ENCODE assay signal across 18 cellular contexts in genomic region chr17:40192961-40193360, GRCh38. TPM values are rescaled to one million over a fixed set of nuclear protein-coding genes. Genes with fewer than 3 reads are reported as not detected.
A peak's percentile ranks its signal among the peaks of the same experiment; 100 is the strongest.
DNase-seq lines count a peak whose midpoint lies in the region; ATAC-seq, FAIRE-seq and TF ChIP-seq lines count a peak whose summit lies in the region.
"Had no signal": no experiment of that assay in that cellular context is flagged by ENCODE, and none has a peak within 500 bp of the region (broad histone marks: within the 10 kb centered on the region; RNA-seq: fewer than 3 reads in every experiment).

No MANE protein-coding gene starts in this region.

- H3K36me3 ChIP-seq in testis (ENCODE audit: low read depth, missing control alignments) (no peaks in the 10 kb centered on the region), breast epithelium (no peaks in the 10 kb centered on the region)

- POLR2A ChIA-PET in T-cell (lab: Charles Lee): no interaction called here

- H3K4me3 ChIP-seq in testis (no peak overlapping the region), breast epithelium (no peak overlapping the region)
- H3K4me3 ChIP-seq: A549, SK-N-MC had no signal

- peaks cover 0 to 7% of the 10 kb centered on the region in 2 donors for H3K27me3 Mint-ChIP-seq in natural killer cell (ENCODE audit: low read depth in 2 of 2)
- H3K27me3 Mint-ChIP-seq in natural killer cell treated with Interleukin-12 subunit alpha and Interleukin-12 subunit beta and Interleukin-15 and Interleukin-18, amount 100 ng/mL, for 72 hours: peaks cover 0 to 8% of the 10 kb centered on the region in 2 donors
- H3K27me3 Mint-ChIP-seq in T-cell: peaks cover 4 to 6% of the 10 kb centered on the region in 2 donors
- peaks cover 0 to 11% (median 0%) of the 10 kb centered on the region in 3 donors for H3K27me3 Mint-ChIP-seq in immature natural killer cell (ENCODE audit: low read depth in 3 of 3)

- intact Hi-C loops in natural killer cell (cut with micrococcal nuclease) (no loop called here), testis (cut with DNase I; ENCODE audit: low total_unique reads) (no loop called here), breast epithelium (cut with DNase I; ENCODE audit: low total_unique reads) (no loop called here)

- H3K9me3 ChIP-seq in testis: no peaks in the 10 kb centered on the region
- H3K9me3 ChIP-seq in breast epithelium: no peaks in the 10 kb centered on the region

- H3K36me3 Mint-ChIP-seq in natural killer cell (no peaks in the 10 kb centered on the region), T-cell (no peaks in the 10 kb centered on the region), immature natural killer cell (peaks cover 0 to 4% (median 0%) of the 10 kb centered on the region in 3 donors)
- no peaks in the 10 kb centered on the region for H3K36me3 Mint-ChIP-seq in natural killer cell treated with Interleukin-12 subunit alpha and Interleukin-12 subunit beta and Interleukin-15 and Interleukin-18, amount 100 ng/mL, for 72 hours

- DNase-seq in natural killer cell (no peak), T-cell (no peak), frontal cortex (ENCODE audit: low spot score in 2 of 2) (peak; percentile 15 to 18), testis (no peak), immature natural killer cell (no peak), breast epithelium (ENCODE audit: low spot score in 2 of 2) (no peak)
- DNase-seq in natural killer cell treated with Interleukin-12 subunit alpha and Interleukin-12 subunit beta and Interleukin-15 and Interleukin-18, amount 100 ng/mL, for 72 hours (ENCODE audit: low spot score): no peak
- DNase-seq: Calu3, H9, KG1, NCI-H1436, NCI-H2029, NCI-H2171 treated with DMSO at 0.1 percent for 48 hours, NCI-H748 treated with DMSO at 0.1 percent for 48 hours had no signal

- no peak for TF ChIP-seq CTCF in natural killer cell (IDR thresholded peaks at IDR 0.05)
- no peak for TF ChIP-seq CTCF in testis (IDR thresholded peaks at IDR 0.05)
- no peak for TF ChIP-seq CTCF in breast epithelium (IDR thresholded peaks at IDR 0.05)

- 89 to 97% methylated on average over 1 to 2 of the region's 2 CpGs for WGBS in testis, 2 donors

- H3K27me3 ChIP-seq in testis (no peaks in the 10 kb centered on the region), breast epithelium (no peaks in the 10 kb centered on the region)

- no peak for ATAC-seq in natural killer cell
- no peak for ATAC-seq in natural killer cell treated with Interleukin-12 subunit alpha and Interleukin-12 subunit beta and Interleukin-15 and Interleukin-18, amount 100 ng/mL, for 72 hours
- no peak for ATAC-seq in T-cell (replicated peaks in 1 of 4)
- ATAC-seq in HG03342 (IDR thresholded peaks at IDR 0.05; ENCODE audit: unreplicated experiment): no peak
- ATAC-seq: A549 had no signal

- H3K27ac ChIP-seq in testis: no peak overlapping the region
- no peak overlapping the region for H3K27ac ChIP-seq in breast epithelium
- H3K27ac ChIP-seq: A549, SK-N-MC had no signal

- H3K4me3 Mint-ChIP-seq in natural killer cell (peak overlapping the region; percentile 42), T-cell (peak overlapping the region; percentile 28 to 86 (median 34)), immature natural killer cell (no peak overlapping the region)
- no peak overlapping the region for H3K4me3 Mint-ChIP-seq in natural killer cell treated with Interleukin-12 subunit alpha and Interleukin-12 subunit beta and Interleukin-15 and Interleukin-18, amount 100 ng/mL, for 72 hours
- H3K4me3 Mint-ChIP-seq: CD14-positive monocyte had no signal

- no peak for FAIRE-seq in frontal cortex (lab: Jason Lieb, UNC)
- FAIRE-seq: A549 had no signal

- CTCF ChIA-PET in T-cell (lab: Charles Lee): interaction anchor here in 1 of 2 donors (0.6 kb wide), 1 partner anchor 176 kb away, joined by 3 read pairs; no protein-coding TSS in a partner anchor

- TF ChIP-seq POLR2A in testis (IDR thresholded peaks at IDR 0.05) (no peak), breast epithelium (IDR thresholded peaks at IDR 0.05) (no peak)

- no peaks in the 10 kb centered on the region for H3K9me3 Mint-ChIP-seq in natural killer cell
- H3K9me3 Mint-ChIP-seq in natural killer cell treated with Interleukin-12 subunit alpha and Interleukin-12 subunit beta and Interleukin-15 and Interleukin-18, amount 100 ng/mL, for 72 hours: no peaks in the 10 kb centered on the region
- no peaks in the 10 kb centered on the region for H3K9me3 Mint-ChIP-seq in T-cell
- no peaks in the 10 kb centered on the region for H3K9me3 Mint-ChIP-seq in immature natural killer cell
- H3K9me3 Mint-ChIP-seq: H9 had no signal

- H3K4me1 ChIP-seq in testis (peaks cover 20% of the 10 kb centered on the region), breast epithelium (peaks cover 0 to 3% of the 10 kb centered on the region in 2 donors)

- H3K27ac Mint-ChIP-seq in natural killer cell (no peak overlapping the region), T-cell (no peak overlapping the region), immature natural killer cell (peak overlapping the region in 1 of 6 donors; percentile 7)
- no peak overlapping the region for H3K27ac Mint-ChIP-seq in natural killer cell treated with Interleukin-12 subunit alpha and Interleukin-12 subunit beta and Interleukin-15 and Interleukin-18, amount 100 ng/mL, for 72 hours

- H3K4me1 Mint-ChIP-seq in natural killer cell (no peaks in the 10 kb centered on the region), T-cell (peaks cover 4 to 18% (median 9%) of the 10 kb centered on the region in 3 donors), immature natural killer cell (peaks cover 0 to 5% of the 10 kb centered on the region in 2 donors)
- H3K4me1 Mint-ChIP-seq in natural killer cell treated with Interleukin-12 subunit alpha and Interleukin-12 subunit beta and Interleukin-15 and Interleukin-18, amount 100 ng/mL, for 72 hours (ENCODE audit: low read depth in 2 of 2): peaks cover 0 to 3% of the 10 kb centered on the region in 2 donors

RNA-seq across cellular contexts. Expression of gene RAPGEFL1, which starts 15.7 kb away (rescaled TPM):
- 1 to 10 TPM; 4.7 to 9.0 (median 6.7) TPM for total RNA-seq in natural killer cell
- total RNA-seq in natural killer cell treated with Interleukin-12 subunit alpha and Interleukin-12 subunit beta and Interleukin-15 and Interleukin-18, amount 100 ng/mL, for 72 hours: 10 to 100 TPM in 1 of 2 donors, 1 to 10 TPM in 1; 5.9 to 17.2 TPM
- total RNA-seq in T-cell: 1 to 10 TPM; 4.6 to 10.0 (median 6.2) TPM
- total RNA-seq in frontal cortex: 12.6 TPM
- 10 to 100 TPM; 22.3 to 23.9 TPM for total RNA-seq in testis
- 13.6 TPM for polyA plus RNA-seq in testis (ENCODE audit: insufficient read depth, low read depth, low replicate concordance)
- polyA plus RNA-seq in immature natural killer cell: not detected
- total RNA-seq in breast epithelium: 10 to 100 TPM in 1 of 3 donors, 1 to 10 TPM in 2; 3.2 to 10.8 (median 5.0) TPM

RNA-seq across cellular contexts. Expression of gene WIPF2, which starts 26.1 kb away (rescaled TPM):
- 10 to 100 TPM; 43.2 to 47.4 (median 43.9) TPM for total RNA-seq in natural killer cell
- total RNA-seq in natural killer cell treated with Interleukin-12 subunit alpha and Interleukin-12 subunit beta and Interleukin-15 and Interleukin-18, amount 100 ng/mL, for 72 hours: 10 to 100 TPM; 32.4 to 34.6 TPM
- total RNA-seq in T-cell: 10 to 100 TPM; 23.1 to 42.1 (median 32.1) TPM
- total RNA-seq in frontal cortex: 5.3 TPM
- 10 to 100 TPM; 16.4 to 20.1 TPM for total RNA-seq in testis
- 21.1 TPM for polyA plus RNA-seq in testis (ENCODE audit: insufficient read depth, low read depth, low replicate concordance)
- 10 to 100 TPM in 1 of 3 donors, 1 to 10 TPM in 2; 4.0 to 14.2 (median 5.2) TPM for polyA plus RNA-seq in immature natural killer cell
- total RNA-seq in breast epithelium: 10 to 100 TPM in 2 of 3 donors, 1 to 10 TPM in 1; 8.2 to 12.9 (median 10.8) TPM

RNA-seq across cellular contexts. Expression of gene CASC3, which starts 52.6 kb away (rescaled TPM):
- total RNA-seq in natural killer cell (100 to 1,000 TPM; 178 to 213 (median 187) TPM), T-cell (100 to 1,000 TPM; 116 to 161 (median 126) TPM), frontal cortex (38.3 TPM), testis (100 to 1,000 TPM; 123 to 132 TPM), breast epithelium (10 to 100 TPM; 57.4 to 67.0 (median 65.1) TPM)
- total RNA-seq in natural killer cell treated with Interleukin-12 subunit alpha and Interleukin-12 subunit beta and Interleukin-15 and Interleukin-18, amount 100 ng/mL, for 72 hours: 100 to 1,000 TPM in 1 of 2 donors, 10 to 100 TPM in 1; 83.1 to 101 TPM
- polyA plus RNA-seq in testis (ENCODE audit: insufficient read depth, low read depth, low replicate concordance) (143 TPM), immature natural killer cell (10 to 100 TPM; 24.5 to 53.5 (median 27.7) TPM)

Comparison
In these comparisons a context has a peak if more than half of its experiments do, and no peak if none do; other contexts are left out.
1. H3K4me3 Mint-ChIP-seq: peak in natural killer cell (single experiment) and T-cell (3 of 3); none in natural killer cell treated with Interleukin-12 subunit alpha and Interleukin-12 subunit beta and Interleukin-15 and Interleukin-18, amount 100 ng/mL, for 72 hours (single experiment) and immature natural killer cell (0 of 5).
2. DNase-seq: peak in frontal cortex (2 of 2); none in natural killer cell (single experiment), natural killer cell treated with Interleukin-12 subunit alpha and Interleukin-12 subunit beta and Interleukin-15 and Interleukin-18, amount 100 ng/mL, for 72 hours (single experiment), T-cell (0 of 34), testis (single experiment), immature natural killer cell (0 of 3) and breast epithelium (0 of 2).